25 cellular contexts compared by ENCODE assay signal in the genomic region with DNA sequence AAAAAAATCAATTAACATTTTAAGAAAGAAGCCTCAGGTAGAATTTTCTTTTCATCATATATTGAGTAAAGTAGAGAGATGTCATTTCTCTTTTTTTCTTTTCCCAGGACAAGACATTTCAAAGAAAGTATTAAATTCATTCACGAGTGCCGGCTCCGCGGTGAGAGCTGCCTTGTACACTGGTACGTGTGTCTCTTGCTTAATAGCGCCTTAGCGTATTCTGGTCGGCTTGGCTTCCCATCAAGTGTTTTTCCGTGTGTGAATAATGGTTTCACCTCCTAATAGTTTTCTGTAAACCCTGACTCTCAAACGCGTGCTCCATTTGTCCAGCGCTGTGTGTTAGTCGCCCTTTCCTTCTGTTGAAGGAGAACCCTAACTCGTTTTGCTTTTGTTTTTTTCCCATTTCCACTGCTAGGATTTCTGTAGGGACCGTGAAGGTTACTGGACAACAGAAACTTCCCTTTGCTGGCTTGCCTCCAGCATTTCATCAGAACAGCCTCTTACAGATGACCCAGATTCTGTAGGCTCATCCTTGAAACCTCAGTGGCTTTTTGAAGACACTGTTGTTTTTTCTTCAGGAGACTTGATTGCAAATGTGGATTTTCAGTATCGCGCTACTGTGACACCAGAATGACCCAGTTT. TPM values are rescaled to one million over a fixed set of nuclear protein-coding genes. Genes with fewer than 3 reads are reported as not detected.
DNase-seq lines count a peak whose midpoint lies in the region; ATAC-seq and TF ChIP-seq lines count a peak whose summit lies in the region.
"Had no signal": no experiment of that assay in that cellular context is flagged by ENCODE, and none has a peak within 500 bp of the region (broad histone marks: within the 10 kb centered on the region; RNA-seq: fewer than 3 reads in every experiment).

No MANE protein-coding gene starts in this region.

- no peaks in the 10 kb centered on the region for H3K27me3 ChIP-seq in brain microvascular endothelial cell (replicated peaks)
- H3K27me3 ChIP-seq: body of pancreas, SJSA1, tibial nerve had no signal

- H3K4me1 ChIP-seq in HEK293 (ENCODE audit: control insufficient read depth, insufficient read depth, low read length): no peaks in the 10 kb centered on the region
- H3K4me1 ChIP-seq: body of pancreas had no signal

- no peak for TF ChIP-seq CTCF in HEK293 (tag by site-specific recombination; IDR thresholded peaks at IDR 0.05)
- TF ChIP-seq CTCF in brain microvascular endothelial cell (IDR thresholded peaks at IDR 0.05; ENCODE audit: low read depth, low read length, missing control alignments): no peak

- H3K9me3 Mint-ChIP-seq in stimulated activated memory B cell treated with anti-CD40 and anti-IgM and Interleukin-4, amounts not matched to agents 10 μg/mL and 1 μg/mL and 100 μg/mL, for 72 hours: no peaks in the 10 kb centered on the region
- H3K9me3 Mint-ChIP-seq: activated CD4-positive, alpha-beta memory T cell treated with anti-CD3 and anti-CD28 coated beads, Interleukin-2, amount 10 ng/mL, durations not matched to agents 7 days and 5 days; activated T-helper 2 cell treated with anti-CD3 and anti-CD28 coated beads, Interferon-gamma antibody, Interleukin-2, Interleukin-4, amounts not matched to agents 10 μg/mL and 5 μg/mL and 100 μg/mL, durations not matched to agents 14 hours and 24 hours and 36 hours; stimulated activated naive CD8-positive, alpha-beta T cell treated with anti-CD3 and anti-CD28 coated beads, Interleukin-15, Interleukin-2, amounts not matched to agents 100 ng/mL and 50 ng/mL, for 24 hours; T-cell had no signal

- H3K27ac ChIP-seq in HEK293 (ENCODE audit: extremely low read depth, low read depth, low read length) (no peak overlapping the region), brain microvascular endothelial cell (no peak overlapping the region)
- H3K27ac ChIP-seq: body of pancreas, SJSA1, tibial nerve had no signal

- CTCF ChIA-PET in HEK293 (lab: Yijun Ruan, JAX): interaction anchor here (1.7 kb wide), 1 partner anchor 24 kb away, joined by 5 read pairs; no protein-coding TSS in a partner anchor

- H3K4me3 Mint-ChIP-seq in stimulated activated memory B cell treated with anti-CD40 and anti-IgM and Interleukin-4, amounts not matched to agents 10 μg/mL and 1 μg/mL and 100 μg/mL, for 72 hours: no peak overlapping the region
- H3K4me3 Mint-ChIP-seq: activated CD4-positive, alpha-beta memory T cell treated with anti-CD3 and anti-CD28 coated beads, Interleukin-2, amount 10 ng/mL, durations not matched to agents 7 days and 5 days; activated naive CD8-positive, alpha-beta T cell; CD4-positive, CD25-positive, alpha-beta regulatory T cell; stimulated activated naive CD8-positive, alpha-beta T cell treated with anti-CD3 and anti-CD28 coated beads, Interleukin-15, Interleukin-2, amounts not matched to agents 100 ng/mL and 50 ng/mL, for 24 hours; T-cell had no signal

- POLR2A ChIA-PET in HEK293 (lab: Yijun Ruan, JAX): interaction anchor here (0.7 kb wide), 1 partner anchor 47 kb away, joined by 11 read pairs; no protein-coding TSS in a partner anchor

- no peaks in the 10 kb centered on the region for H3K9me3 ChIP-seq in HEK293 (ENCODE audit: control insufficient read depth, insufficient read depth, low read depth, low read length)
- H3K9me3 ChIP-seq: body of pancreas, SJSA1, tibial nerve had no signal

- in situ Hi-C loops in brain microvascular endothelial cell (cut with HindIII; ENCODE audit: low pct_ligation_motif_present, low sequenced_read_pairs): no loop called here

- no peaks in the 10 kb centered on the region for H3K27me3 Mint-ChIP-seq in stimulated activated memory B cell treated with anti-CD40 and anti-IgM and Interleukin-4, amounts not matched to agents 10 μg/mL and 1 μg/mL and 100 μg/mL, for 72 hours
- H3K27me3 Mint-ChIP-seq: activated CD4-positive, alpha-beta memory T cell treated with anti-CD3 and anti-CD28 coated beads, Interleukin-2, amount 10 ng/mL, durations not matched to agents 7 days and 5 days; activated naive CD8-positive, alpha-beta T cell; CD4-positive, CD25-positive, alpha-beta regulatory T cell; stimulated activated naive CD8-positive, alpha-beta T cell treated with anti-CD3 and anti-CD28 coated beads, Interleukin-15, Interleukin-2, amounts not matched to agents 100 ng/mL and 50 ng/mL, for 24 hours; T-cell had no signal

- peaks cover 66% of the 10 kb centered on the region for H3K36me3 Mint-ChIP-seq in stimulated activated memory B cell treated with anti-CD40 and anti-IgM and Interleukin-4, amounts not matched to agents 10 μg/mL and 1 μg/mL and 100 μg/mL, for 72 hours

- peaks cover 0 to 3% of the 10 kb centered on the region in 2 experiments; a peak in 1 of 3 replicates for H3K36me3 ChIP-seq in HEK293 (ENCODE audit: control insufficient read depth in 2 of 2, insufficient read depth in 1 of 2, low read length in 2 of 2)
- no peaks in the 10 kb centered on the region for H3K36me3 ChIP-seq in brain microvascular endothelial cell (replicated peaks)
- H3K36me3 ChIP-seq: SJSA1 had no signal

- H3K27ac Mint-ChIP-seq in stimulated activated memory B cell treated with anti-CD40 and anti-IgM and Interleukin-4, amounts not matched to agents 10 μg/mL and 1 μg/mL and 100 μg/mL, for 72 hours: peak overlapping the region; percentile 85
- H3K27ac Mint-ChIP-seq: activated CD4-positive, alpha-beta memory T cell treated with anti-CD3 and anti-CD28 coated beads, Interleukin-2, amount 10 ng/mL, durations not matched to agents 7 days and 5 days; activated naive CD8-positive, alpha-beta T cell; activated T-helper 2 cell treated with anti-CD3 and anti-CD28 coated beads, Interferon-gamma antibody, Interleukin-2, Interleukin-4, amounts not matched to agents 10 μg/mL and 5 μg/mL and 100 μg/mL, durations not matched to agents 14 hours and 24 hours and 36 hours; CD4-positive, CD25-positive, alpha-beta regulatory T cell; stimulated activated naive CD8-positive, alpha-beta T cell treated with anti-CD3 and anti-CD28 coated beads, Interleukin-15, Interleukin-2, amounts not matched to agents 100 ng/mL and 50 ng/mL, for 24 hours; T-cell had no signal

- H3K4me1 Mint-ChIP-seq in stimulated activated memory B cell treated with anti-CD40 and anti-IgM and Interleukin-4, amounts not matched to agents 10 μg/mL and 1 μg/mL and 100 μg/mL, for 72 hours: peaks cover 81% of the 10 kb centered on the region

- ATAC-seq in stimulated activated memory B cell treated with anti-CD40 and anti-IgM and Interleukin-4, amounts not matched to agents 10 μg/mL and 1 μg/mL and 100 μg/mL, for 72 hours: no peak
- ATAC-seq: body of pancreas, left cardiac atrium, T-cell had no signal

- DNase-seq in brain microvascular endothelial cell: peak; percentile 11
- DNase-seq in iris pigment epithelial cell (ENCODE audit: low read depth): peak; percentile 79
- no peak for DNase-seq in kidney glomerular epithelial cell (lab: John Stamatoyannopoulos, UW)
- no peak for DNase-seq in Kasumi-1 (lab: John Stamatoyannopoulos, UW)
- no peak for DNase-seq in NCI-H2171 (lab: John Stamatoyannopoulos, UW)
- no peak for DNase-seq in occipital lobe (lab: John Stamatoyannopoulos, UW)
- DNase-seq: activated CD4-positive, alpha-beta memory T cell treated with anti-CD3 and anti-CD28 coated beads, Interleukin-2, amount 10 ng/mL, durations not matched to agents 7 days and 5 days; CD4-positive, CD25-positive, alpha-beta regulatory T cell; effector memory CD4-positive, alpha-beta T cell; EL; KBM-7; left cardiac atrium; NCI-H1436; NCI-H510A; nucleus accumbens; T-cell had no signal

- no peak overlapping the region for H3K4me3 ChIP-seq in HEK293 (ENCODE audit: low read depth, low read length)
- H3K4me3 ChIP-seq in brain microvascular endothelial cell (ENCODE audit: low read depth, low read length): no peak overlapping the region
- H3K4me3 ChIP-seq: body of pancreas, SJSA1, tibial nerve had no signal

TF ChIP-seq in HEK293, 187 proteins besides CTCF, POLR2A, EP300 and RAD21:
- TF ChIP-seq ZBTB48 (tag by site-specific recombination; IDR thresholded peaks at IDR 0.05) (peak; percentile 26; the same call in 1 of the 2 replicates), YY1 (tag by site-specific recombination; IDR thresholded peaks at IDR 0.05) (no peak), ZNF600 (tag by site-specific recombination; IDR thresholded peaks at IDR 0.05) (no peak), REPIN1 (tag by site-specific recombination; IDR thresholded peaks at IDR 0.05; ENCODE audit: low read depth) (no peak), ZNF24 (tag by site-specific recombination; IDR thresholded peaks at IDR 0.05) (no peak)

RNA-seq across cellular contexts. Expression of a gene that starts 45.7 kb away (rescaled TPM):
- total RNA-seq in occipital lobe: 0.16 TPM
- total RNA-seq: HT-29 had no signal

RNA-seq across cellular contexts. Expression of a gene that starts 53.6 kb away (rescaled TPM):
- 23.7 TPM for total RNA-seq in occipital lobe

Comparison
In these comparisons a context has a peak if more than half of its experiments do, and no peak if none do; other contexts are left out.
1. DNase-seq: peak in brain microvascular endothelial cell (single experiment) and iris pigment epithelial cell (single experiment); none in kidney glomerular epithelial cell (single experiment), Kasumi-1 (0 of 2), NCI-H2171 (single experiment) and occipital lobe (single experiment).